Comparison of ENCODE assay signal across 8 cellular contexts in the genomic region with DNA sequence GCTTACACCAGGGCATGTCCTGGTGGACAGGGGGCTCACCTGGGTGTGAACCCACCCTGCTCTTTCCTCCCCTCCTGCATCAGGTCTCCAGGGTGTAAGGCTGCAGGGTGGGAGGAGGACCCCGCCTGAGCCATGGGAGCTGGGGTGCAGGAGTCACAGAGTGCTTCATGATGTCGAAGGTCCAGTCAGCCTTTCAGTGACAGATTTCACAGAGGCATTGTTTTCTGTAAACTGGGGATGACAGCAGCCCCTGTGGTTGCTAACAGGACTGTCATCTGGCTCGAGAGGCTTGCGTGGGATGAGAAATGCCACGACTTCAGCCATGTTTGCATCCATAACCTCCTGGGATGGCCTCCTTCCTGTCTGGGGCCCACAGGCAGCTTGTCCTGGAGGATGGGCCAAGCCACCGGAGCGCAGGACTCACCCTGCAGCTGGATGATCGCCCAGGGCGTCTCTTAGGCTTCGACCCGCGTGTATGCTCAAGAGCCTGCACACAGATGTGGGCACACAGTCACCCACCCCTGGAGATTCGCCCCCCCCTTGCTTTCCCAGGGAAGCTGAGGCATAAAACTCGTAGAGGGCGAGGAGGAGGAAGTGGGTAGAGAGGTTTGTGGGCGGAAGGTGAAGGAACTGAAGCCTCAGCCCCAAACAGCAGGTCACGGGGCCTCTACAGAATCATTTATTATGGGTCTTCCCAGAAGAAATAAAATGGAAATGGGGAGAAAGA. TPM values are rescaled to one million over a fixed set of nuclear protein-coding genes. Genes with fewer than 3 reads are reported as not detected.
DNase-seq lines count a peak whose midpoint lies in the region; ATAC-seq lines count a peak whose summit lies in the region.

No MANE protein-coding gene starts in this region.

- peak overlapping the region; percentile 89 for H3K27ac Mint-ChIP-seq in activated T-helper 1 cell treated with anti-CD3 and anti-CD28 coated beads, Interleukin-12 subunit alpha, Interleukin-12 subunit beta, Interleukin-2, Interleukin-4 antibody, amounts not matched to agents 30 ng/mL and 10 ng/mL and 1 ng/mL, durations not matched to agents 14 hours and 24 hours and 36 hours

- peak overlapping the region; percentile 63 for H3K27ac ChIP-seq in temporal lobe (ENCODE audit: low read depth, low read length)

- ATAC-seq in GM19023 (IDR thresholded peaks at IDR 0.05; ENCODE audit: unreplicated experiment) = no peak

- no peaks in the 10 kb centered on the region for H3K36me3 Mint-ChIP-seq in activated T-helper 1 cell treated with anti-CD3 and anti-CD28 coated beads, Interleukin-12 subunit alpha, Interleukin-12 subunit beta, Interleukin-2, Interleukin-4 antibody, amounts not matched to agents 30 ng/mL and 10 ng/mL and 1 ng/mL, durations not matched to agents 14 hours and 24 hours and 36 hours (ENCODE audit: low read depth)

- H3K4me3 Mint-ChIP-seq in activated T-helper 1 cell treated with anti-CD3 and anti-CD28 coated beads, Interleukin-12 subunit alpha, Interleukin-12 subunit beta, Interleukin-2, Interleukin-4 antibody, amounts not matched to agents 30 ng/mL and 10 ng/mL and 1 ng/mL, durations not matched to agents 14 hours and 24 hours and 36 hours = peak overlapping the region; percentile 66

- intact Hi-C loops in activated T-helper 1 cell treated with anti-CD3 and anti-CD28 coated beads, Interleukin-12 subunit alpha, Interleukin-12 subunit beta, Interleukin-2, Interleukin-4 antibody, amounts not matched to agents 30 ng/mL and 10 ng/mL and 1 ng/mL, durations not matched to agents 14 hours and 24 hours and 36 hours (cut with micrococcal nuclease) = loop anchor here (2.0 to 10.0 kb wide), 4 partner anchors 313 to 605 kb away; partner anchors contain the start of gene DDX39A

- H3K4me1 Mint-ChIP-seq in activated T-helper 1 cell treated with anti-CD3 and anti-CD28 coated beads, Interleukin-12 subunit alpha, Interleukin-12 subunit beta, Interleukin-2, Interleukin-4 antibody, amounts not matched to agents 30 ng/mL and 10 ng/mL and 1 ng/mL, durations not matched to agents 14 hours and 24 hours and 36 hours (ENCODE audit: low read depth) = peaks cover 27% of the 10 kb centered on the region

- no peaks in the 10 kb centered on the region for H3K9me3 Mint-ChIP-seq in activated T-helper 1 cell treated with anti-CD3 and anti-CD28 coated beads, Interleukin-12 subunit alpha, Interleukin-12 subunit beta, Interleukin-2, Interleukin-4 antibody, amounts not matched to agents 30 ng/mL and 10 ng/mL and 1 ng/mL, durations not matched to agents 14 hours and 24 hours and 36 hours

- peak; percentile 43 for DNase-seq in AG08396 (ENCODE audit: low spot score)
- DNase-seq in HUDEP-2 (lab: John Stamatoyannopoulos, UW; ENCODE audit: unreplicated experiment in 76 of 76) = peak in 44 of 76 experiments; percentile 13 to 69 (median 40)
- peak; percentile 35 for DNase-seq in activated T-helper 1 cell treated with anti-CD3 and anti-CD28 coated beads, Interleukin-12 subunit alpha, Interleukin-12 subunit beta, Interleukin-2, Interleukin-4 antibody, amounts not matched to agents 30 ng/mL and 10 ng/mL and 1 ng/mL, durations not matched to agents 14 hours and 24 hours and 36 hours (ENCODE audit: low spot score)
- DNase-seq in islet precursor cell = peak; percentile 68
- DNase-seq in NCI-H526 treated with DMSO at 0.1 percent for 48 hours (lab: John Stamatoyannopoulos, UW) = no peak
- DNase-seq in NCI-H146 (lab: John Stamatoyannopoulos, UW) = no peak

- H3K27me3 Mint-ChIP-seq in activated T-helper 1 cell treated with anti-CD3 and anti-CD28 coated beads, Interleukin-12 subunit alpha, Interleukin-12 subunit beta, Interleukin-2, Interleukin-4 antibody, amounts not matched to agents 30 ng/mL and 10 ng/mL and 1 ng/mL, durations not matched to agents 14 hours and 24 hours and 36 hours (ENCODE audit: insufficient read depth) = peaks cover 6% of the 10 kb centered on the region

RNA-seq across cellular contexts. Expression of gene NANOS3, which starts 4.9 kb away (rescaled TPM):
- total RNA-seq in activated T-helper 1 cell treated with anti-CD3 and anti-CD28 coated beads, Interleukin-12 subunit alpha, Interleukin-12 subunit beta, Interleukin-2, Interleukin-4 antibody, amounts not matched to agents 30 ng/mL and 10 ng/mL and 1 ng/mL, durations not matched to agents 14 hours and 24 hours and 36 hours = 1.5 and 3.1 TPM in 2 replicates
- 3.0 TPM for total RNA-seq in temporal lobe

RNA-seq across cellular contexts. Expression of gene BRME1, which starts 24.1 kb away (rescaled TPM):
- total RNA-seq in activated T-helper 1 cell treated with anti-CD3 and anti-CD28 coated beads, Interleukin-12 subunit alpha, Interleukin-12 subunit beta, Interleukin-2, Interleukin-4 antibody, amounts not matched to agents 30 ng/mL and 10 ng/mL and 1 ng/mL, durations not matched to agents 14 hours and 24 hours and 36 hours = 16.6 and 20.5 TPM in 2 replicates
- total RNA-seq in temporal lobe = 14.8 TPM

RNA-seq across cellular contexts. Expression of gene CC2D1A, which starts 24.1 kb away (rescaled TPM):
- 43.9 and 45.6 TPM in 2 replicates for total RNA-seq in activated T-helper 1 cell treated with anti-CD3 and anti-CD28 coated beads, Interleukin-12 subunit alpha, Interleukin-12 subunit beta, Interleukin-2, Interleukin-4 antibody, amounts not matched to agents 30 ng/mL and 10 ng/mL and 1 ng/mL, durations not matched to agents 14 hours and 24 hours and 36 hours
- total RNA-seq in temporal lobe = 11.8 TPM

RNA-seq across cellular contexts. Expression of gene PODNL1, which starts 56.4 kb away (rescaled TPM):
- total RNA-seq in activated T-helper 1 cell treated with anti-CD3 and anti-CD28 coated beads, Interleukin-12 subunit alpha, Interleukin-12 subunit beta, Interleukin-2, Interleukin-4 antibody, amounts not matched to agents 30 ng/mL and 10 ng/mL and 1 ng/mL, durations not matched to agents 14 hours and 24 hours and 36 hours = not detected in 2 replicates
- not detected for total RNA-seq in temporal lobe

Comparison
In these comparisons a context has a peak if more than half of its experiments do, and no peak if none do; other contexts are left out.
1. DNase-seq: peak in AG08396 (single experiment), HUDEP-2 (44 of 76), activated T-helper 1 cell treated with anti-CD3 and anti-CD28 coated beads, Interleukin-12 subunit alpha, Interleukin-12 subunit beta, Interleukin-2, Interleukin-4 antibody, amounts not matched to agents 30 ng/mL and 10 ng/mL and 1 ng/mL, durations not matched to agents 14 hours and 24 hours and 36 hours (single experiment) and islet precursor cell (single experiment); none in NCI-H526 treated with DMSO at 0.1 percent for 48 hours (single experiment) and NCI-H146 (single experiment).